1 cellular context compared by ENCODE assay signal in the genomic region with DNA sequence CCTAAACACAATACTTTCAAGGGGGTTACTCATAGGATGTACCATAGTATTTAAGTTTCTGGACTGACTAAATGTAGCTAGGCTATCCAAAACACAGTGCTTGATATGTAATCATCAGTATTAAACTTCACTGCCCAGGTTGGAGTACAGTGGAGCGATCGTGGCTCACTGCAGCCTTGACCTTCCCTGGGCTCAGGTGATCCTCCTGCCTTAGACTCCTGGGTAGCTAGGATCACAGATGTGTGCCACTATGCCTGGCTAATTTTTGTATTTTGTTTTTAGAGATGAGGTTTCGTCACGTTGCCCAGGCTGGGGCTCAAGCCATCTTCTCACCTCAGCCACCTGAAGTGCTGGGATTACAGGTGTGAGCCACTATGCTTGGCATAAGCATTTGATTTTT.
TF ChIP-seq lines count a peak whose summit lies in the region.

No MANE protein-coding gene starts in this region.

TF ChIP-seq in HepG2, 621 proteins besides CTCF, POLR2A, EP300 and RAD21:
- no peak for TF ChIP-seq ZNF333 (CRISPR knock-in tag; IDR thresholded peaks at IDR 0.05; ENCODE audit: borderline replicate concordance)
- TF ChIP-seq ZSCAN31 (CRISPR knock-in tag; IDR thresholded peaks at IDR 0.05; ENCODE audit: low read depth), result no peak
- TF ChIP-seq, protein P1, sequence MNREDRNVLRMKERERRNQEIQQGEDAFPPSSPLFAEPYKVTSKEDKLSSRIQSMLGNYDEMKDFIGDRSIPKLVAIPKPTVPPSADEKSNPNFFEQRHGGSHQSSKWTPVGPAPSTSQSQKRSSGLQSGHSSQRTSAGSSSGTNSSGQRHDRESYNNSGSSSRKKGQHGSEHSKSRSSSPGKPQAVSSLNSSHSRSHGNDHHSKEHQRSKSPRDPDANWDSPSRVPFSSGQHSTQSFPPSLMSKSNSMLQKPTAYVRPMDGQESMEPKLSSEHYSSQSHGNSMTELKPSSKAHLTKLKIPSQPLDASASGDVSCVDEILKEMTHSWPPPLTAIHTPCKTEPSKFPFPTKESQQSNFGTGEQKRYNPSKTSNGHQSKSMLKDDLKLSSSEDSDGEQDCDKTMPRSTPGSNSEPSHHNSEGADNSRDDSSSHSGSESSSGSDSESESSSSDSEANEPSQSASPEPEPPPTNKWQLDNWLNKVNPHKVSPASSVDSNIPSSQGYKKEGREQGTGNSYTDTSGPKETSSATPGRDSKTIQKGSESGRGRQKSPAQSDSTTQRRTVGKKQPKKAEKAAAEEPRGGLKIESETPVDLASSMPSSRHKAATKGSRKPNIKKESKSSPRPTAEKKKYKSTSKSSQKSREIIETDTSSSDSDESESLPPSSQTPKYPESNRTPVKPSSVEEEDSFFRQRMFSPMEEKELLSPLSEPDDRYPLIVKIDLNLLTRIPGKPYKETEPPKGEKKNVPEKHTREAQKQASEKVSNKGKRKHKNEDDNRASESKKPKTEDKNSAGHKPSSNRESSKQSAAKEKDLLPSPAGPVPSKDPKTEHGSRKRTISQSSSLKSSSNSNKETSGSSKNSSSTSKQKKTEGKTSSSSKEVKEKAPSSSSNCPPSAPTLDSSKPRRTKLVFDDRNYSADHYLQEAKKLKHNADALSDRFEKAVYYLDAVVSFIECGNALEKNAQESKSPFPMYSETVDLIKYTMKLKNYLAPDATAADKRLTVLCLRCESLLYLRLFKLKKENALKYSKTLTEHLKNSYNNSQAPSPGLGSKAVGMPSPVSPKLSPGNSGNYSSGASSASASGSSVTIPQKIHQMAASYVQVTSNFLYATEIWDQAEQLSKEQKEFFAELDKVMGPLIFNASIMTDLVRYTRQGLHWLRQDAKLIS (CRISPR knock-in tag; IDR thresholded peaks at IDR 0.05), result no peak
- no peak for TF ChIP-seq HOXA9 (CRISPR knock-in tag; IDR thresholded peaks at IDR 0.05; ENCODE audit: borderline replicate concordance)
- TF ChIP-seq JUNB (CRISPR knock-in tag; IDR thresholded peaks at IDR 0.05; ENCODE audit: borderline replicate concordance), result no peak
- TF ChIP-seq, protein P2, sequence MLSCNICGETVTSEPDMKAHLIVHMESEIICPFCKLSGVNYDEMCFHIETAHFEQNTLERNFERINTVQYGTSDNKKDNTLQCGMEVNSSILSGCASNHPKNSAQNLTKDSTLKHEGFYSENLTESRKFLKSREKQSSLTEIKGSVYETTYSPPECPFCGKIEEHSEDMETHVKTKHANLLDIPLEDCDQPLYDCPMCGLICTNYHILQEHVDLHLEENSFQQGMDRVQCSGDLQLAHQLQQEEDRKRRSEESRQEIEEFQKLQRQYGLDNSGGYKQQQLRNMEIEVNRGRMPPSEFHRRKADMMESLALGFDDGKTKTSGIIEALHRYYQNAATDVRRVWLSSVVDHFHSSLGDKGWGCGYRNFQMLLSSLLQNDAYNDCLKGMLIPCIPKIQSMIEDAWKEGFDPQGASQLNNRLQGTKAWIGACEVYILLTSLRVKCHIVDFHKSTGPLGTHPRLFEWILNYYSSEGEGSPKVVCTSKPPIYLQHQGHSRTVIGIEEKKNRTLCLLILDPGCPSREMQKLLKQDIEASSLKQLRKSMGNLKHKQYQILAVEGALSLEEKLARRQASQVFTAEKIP (CRISPR knock-in tag; IDR thresholded peaks at IDR 0.05; ENCODE audit: borderline replicate concordance), result no peak
- TF ChIP-seq, protein P3, sequence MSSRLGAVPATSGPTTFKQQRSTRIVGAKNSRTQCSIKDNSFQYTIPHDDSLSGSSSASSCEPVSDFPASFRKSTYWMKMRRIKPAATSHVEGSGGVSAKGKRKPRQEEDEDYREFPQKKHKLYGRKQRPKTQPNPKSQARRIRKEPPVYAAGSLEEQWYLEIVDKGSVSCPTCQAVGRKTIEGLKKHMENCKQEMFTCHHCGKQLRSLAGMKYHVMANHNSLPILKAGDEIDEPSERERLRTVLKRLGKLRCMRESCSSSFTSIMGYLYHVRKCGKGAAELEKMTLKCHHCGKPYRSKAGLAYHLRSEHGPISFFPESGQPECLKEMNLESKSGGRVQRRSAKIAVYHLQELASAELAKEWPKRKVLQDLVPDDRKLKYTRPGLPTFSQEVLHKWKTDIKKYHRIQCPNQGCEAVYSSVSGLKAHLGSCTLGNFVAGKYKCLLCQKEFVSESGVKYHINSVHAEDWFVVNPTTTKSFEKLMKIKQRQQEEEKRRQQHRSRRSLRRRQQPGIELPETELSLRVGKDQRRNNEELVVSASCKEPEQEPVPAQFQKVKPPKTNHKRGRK (CRISPR knock-in tag; IDR thresholded peaks at IDR 0.05), result no peak
- no peak for TF ChIP-seq PCBP2 (optimal IDR thresholded peaks at IDR 0.05; ENCODE audit: low read depth, low read length, poor library complexity, severe bottlenecking)
- TF ChIP-seq SP1 (IDR thresholded peaks at IDR 0.05), result no peak
- no peak for TF ChIP-seq SP1 (CRISPR knock-in tag; IDR thresholded peaks at IDR 0.05)
- TF ChIP-seq HNF4A (CRISPR knock-in tag; IDR thresholded peaks at IDR 0.05), result no peak
- TF ChIP-seq, protein P4, sequence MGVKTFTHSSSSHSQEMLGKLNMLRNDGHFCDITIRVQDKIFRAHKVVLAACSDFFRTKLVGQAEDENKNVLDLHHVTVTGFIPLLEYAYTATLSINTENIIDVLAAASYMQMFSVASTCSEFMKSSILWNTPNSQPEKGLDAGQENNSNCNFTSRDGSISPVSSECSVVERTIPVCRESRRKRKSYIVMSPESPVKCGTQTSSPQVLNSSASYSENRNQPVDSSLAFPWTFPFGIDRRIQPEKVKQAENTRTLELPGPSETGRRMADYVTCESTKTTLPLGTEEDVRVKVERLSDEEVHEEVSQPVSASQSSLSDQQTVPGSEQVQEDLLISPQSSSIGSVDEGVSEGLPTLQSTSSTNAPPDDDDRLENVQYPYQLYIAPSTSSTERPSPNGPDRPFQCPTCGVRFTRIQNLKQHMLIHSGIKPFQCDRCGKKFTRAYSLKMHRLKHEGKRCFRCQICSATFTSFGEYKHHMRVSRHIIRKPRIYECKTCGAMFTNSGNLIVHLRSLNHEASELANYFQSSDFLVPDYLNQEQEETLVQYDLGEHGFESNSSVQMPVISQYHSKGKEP (CRISPR knock-in tag; IDR thresholded peaks at IDR 0.05), result no peak
- TF ChIP-seq TSC22D2 (CRISPR knock-in tag; IDR thresholded peaks at IDR 0.05; ENCODE audit: borderline replicate concordance), result no peak
- TF ChIP-seq ZNF367 (CRISPR knock-in tag; IDR thresholded peaks at IDR 0.05; ENCODE audit: borderline replicate concordance), result no peak
- no peak for TF ChIP-seq ZNF773 (CRISPR knock-in tag; IDR thresholded peaks at IDR 0.05; ENCODE audit: borderline replicate concordance)
TF ChIP-seq in HepG2: peak in this region for 0.
